8 cellular contexts compared by ENCODE assay signal in genomic region chr10:23438547-23439451, GRCh38. TPM values are rescaled to one million over a fixed set of nuclear protein-coding genes. Genes with fewer than 3 reads are reported as not detected.
DNase-seq lines count a peak whose midpoint lies in the region; ATAC-seq and TF ChIP-seq lines count a peak whose summit lies in the region.

Gene OTUD1 (plus strand): TSS chr10:23439075. CDS start chr10:23439458, 383 bp downstream.

- H3K9me3 Mint-ChIP-seq in chondrocyte (ENCODE audit: low read depth): no peaks in the 10 kb centered on the region

- in situ Hi-C loops in GM18951 (cut with MboI; ENCODE audit: low sequenced_read_pairs, unreplicated experiment): loop anchor here (10.0 kb wide), 1 partner anchor 74 kb away; no protein-coding TSS in a partner anchor

- H3K27ac Mint-ChIP-seq in chondrocyte (ENCODE audit: unreplicated experiment): peak within 1 kb of the TSS; percentile 77

- TF ChIP-seq CTCF in AG09319 (IDR thresholded peaks at IDR 0.05; ENCODE audit: low read depth, low read length) (no peak), chondrocyte (IDR thresholded peaks at IDR 0.05) (peak; percentile 28)

- H3K4me3 Mint-ChIP-seq in chondrocyte (ENCODE audit: unreplicated experiment): peak within 1 kb of the TSS; percentile 85

- TF ChIP-seq POLR2A in GM18951 (IDR thresholded peaks at IDR 0.05; ENCODE audit: extremely low read depth, insufficient read depth, insufficient read length): peak; percentile 72

- peak; percentile 80 for ATAC-seq in HG03175 (IDR thresholded peaks at IDR 0.05; ENCODE audit: unreplicated experiment)

- DNase-seq in AG09319 (ENCODE audit: extremely low read depth, low read depth) (peak; percentile 87), NCI-H2227 treated with DMSO at 0.1 percent for 48 hours (lab: John Stamatoyannopoulos, UW) (peak; percentile 73), chondrocyte (ENCODE audit: low spot score) (peak; percentile 97), kidney tubule cell (ENCODE audit: low spot score) (peak; percentile 95)
- peak; percentile 91 to 92 for DNase-seq in activated CD4-positive, alpha-beta T cell treated with anti-CD3 and anti-CD28 coated beads for 24 hours (ENCODE audit: low read depth in 2 of 2)
- DNase-seq in stimulated activated CD4-positive, alpha-beta T cell treated with anti-CD3 and anti-CD28 coated beads, Interleukin-1b, Interleukin-23, amount 100 ng/mL, for 1 hour (ENCODE audit: low read depth in 2 of 2): peak; percentile 87 to 94

- H3K36me3 Mint-ChIP-seq in chondrocyte (ENCODE audit: low read depth): no peaks in the 10 kb centered on the region

- H3K4me1 Mint-ChIP-seq in chondrocyte (ENCODE audit: low read depth): peaks cover 36% of the 10 kb centered on the region

- no peaks in the 10 kb centered on the region for H3K27me3 Mint-ChIP-seq in chondrocyte (ENCODE audit: low read depth)

RNA-seq across cellular contexts. Expression of gene OTUD1, which starts in this region (rescaled TPM):
- 7.6 to 11.7 TPM (median 11.3 TPM) in 3 replicates for total RNA-seq in chondrocyte

Comparison
In these comparisons a context has a peak if more than half of its experiments do, and no peak if none do; other contexts are left out.
1. Peak in every context shown above with its lines: DNase-seq and ATAC-seq.